ENCODE assay signal across 8 cellular contexts in genomic region chr22:20530368-20531153, GRCh38. TPM values are rescaled to one million over a fixed set of nuclear protein-coding genes. Genes with fewer than 3 reads are reported as not detected.
A peak's percentile ranks its signal among the peaks of the same experiment; 100 is the strongest.
DNase-seq lines count a peak whose midpoint lies in the region; ATAC-seq, FAIRE-seq and TF ChIP-seq lines count a peak whose summit lies in the region.

No MANE protein-coding gene starts in this region.

- no peak overlapping the region for H3K4me3 Mint-ChIP-seq in dendritic cell treated with granulocyte-macrophage colony-stimulating factor and Interleukin-4, amounts not matched to agents 40 ng/mL and 50 ng/mL, for 4 days

- no peaks in the 10 kb centered on the region for H3K36me3 ChIP-seq in muscle layer of colon (ENCODE audit: insufficient read depth, low read length)

- DNase-seq in A549 (ENCODE audit: low read depth in 1 of 2, low spot score in 1 of 2): peak; percentile 64 to 66
- DNase-seq in NCI-H128 (lab: John Stamatoyannopoulos, UW; ENCODE audit: unreplicated experiment): no peak
- no peak for DNase-seq in activated T-cell treated with anti-CD3 and anti-CD28 coated beads, Interleukin-2, amount 50 U/mL, for 1 hour
- no peak for DNase-seq in activated naive CD4-positive, alpha-beta T cell (lab: John Stamatoyannopoulos, UW)
- no peak for DNase-seq in NCI-H2029 (lab: John Stamatoyannopoulos, UW)

- 8% methylated on average over 15 of the region's 15 CpGs for WGBS in A549 (ENCODE audit: missing lambda C conversion rate)

- H3K9ac ChIP-seq in muscle layer of colon (ENCODE audit: low read length): no peak overlapping the region

- peak overlapping the region; percentile 47 for H3K27ac Mint-ChIP-seq in dendritic cell treated with granulocyte-macrophage colony-stimulating factor and Interleukin-4, amounts not matched to agents 40 ng/mL and 50 ng/mL, for 4 days

- H3K9me3 ChIP-seq in A549: no peaks in the 10 kb centered on the region
- H3K9me3 ChIP-seq in muscle layer of colon (ENCODE audit: low read length): no peaks in the 10 kb centered on the region

- no peak for TF ChIP-seq CTCF in A549 (IDR thresholded peaks at IDR 0.05)

- FAIRE-seq in A549 (lab: Jason Lieb, UNC): no peak

- no peaks in the 10 kb centered on the region for H3K27me3 ChIP-seq in muscle layer of colon (ENCODE audit: control insufficient read depth in 1 of 2, insufficient read depth in 2 of 2, low read length in 2 of 2)

- H3K4me2 ChIP-seq in A549: peak overlapping the region; percentile 63

- peaks cover 75% of the 10 kb centered on the region for H3K36me3 Mint-ChIP-seq in dendritic cell treated with granulocyte-macrophage colony-stimulating factor and Interleukin-4, amounts not matched to agents 40 ng/mL and 50 ng/mL, for 4 days (ENCODE audit: low read depth)

- H3K4me3 ChIP-seq in A549: no peak overlapping the region
- no peak overlapping the region for H3K4me3 ChIP-seq in muscle layer of colon (ENCODE audit: low read depth in 1 of 2, low read length in 2 of 2)

- H3K27ac ChIP-seq in A549 (peak overlapping the region; percentile 91 to 92), muscle layer of colon (ENCODE audit: low read depth, low read length) (peak overlapping the region; percentile 85)

- POLR2A ChIA-PET in A549 (lab: Yijun Ruan, JAX): interaction anchor here (0.7 to 3.2 kb wide), 4 partner anchors 19 to 39 kb away, joined by 4 to 20 read pairs (median 4); partner anchors contain the start of genes KLHL22 and MED15

- CTCF ChIA-PET in A549 (lab: Yijun Ruan, JAX): interaction anchor here (1.0 to 1.9 kb wide), 11 partner anchors 10 to 112 kb away, joined by 3 to 14 read pairs (median 4); partner anchors contain the start of gene MED15

- TF ChIP-seq EP300 in A549 (IDR thresholded peaks at IDR 0.05) (no peak), Ishikawa (IDR thresholded peaks at IDR 0.05; ENCODE audit: borderline replicate concordance) (no peak)

- TF ChIP-seq RAD21 in A549 (conservative IDR thresholded peaks at IDR 0.05 in 1 of 2, IDR thresholded peaks at IDR 0.05 in 1 of 2) (no peak; a peak in 1 of 5 replicates), Ishikawa (IDR thresholded peaks at IDR 0.05; ENCODE audit: low read depth) (no peak)

- H3K27me3 Mint-ChIP-seq in dendritic cell treated with granulocyte-macrophage colony-stimulating factor and Interleukin-4, amounts not matched to agents 40 ng/mL and 50 ng/mL, for 4 days: no peaks in the 10 kb centered on the region

- peaks cover 67% of the 10 kb centered on the region for H3K4me1 ChIP-seq in A549
- H3K4me1 ChIP-seq in muscle layer of colon (ENCODE audit: insufficient read depth, low read length): peaks cover 53% of the 10 kb centered on the region

- peaks cover 78% of the 10 kb centered on the region for H3K4me1 Mint-ChIP-seq in dendritic cell treated with granulocyte-macrophage colony-stimulating factor and Interleukin-4, amounts not matched to agents 40 ng/mL and 50 ng/mL, for 4 days (ENCODE audit: low read depth)

- intact Hi-C loops in dendritic cell treated with granulocyte-macrophage colony-stimulating factor and Interleukin-4, amounts not matched to agents 40 ng/mL and 50 ng/mL, for 4 days (cut with micrococcal nuclease): no loop called here

- no peak for TF ChIP-seq POLR2A in A549 (IDR thresholded peaks at IDR 0.05; ENCODE audit: low read length)

- ATAC-seq in A549: peak; percentile 83

- H3K9me3 Mint-ChIP-seq in dendritic cell treated with granulocyte-macrophage colony-stimulating factor and Interleukin-4, amounts not matched to agents 40 ng/mL and 50 ng/mL, for 4 days: no peaks in the 10 kb centered on the region

TF ChIP-seq in A549, 52 proteins besides CTCF, POLR2A, EP300 and RAD21:
- TF ChIP-seq HDAC2 (IDR thresholded peaks at IDR 0.05): no peak
- peak in 1 of 2 experiments; percentile 5; a peak in 1 of 5 replicates for TF ChIP-seq JUN (IDR thresholded peaks at IDR 0.05)
- TF ChIP-seq ATOH8 (CRISPR knock-in tag; IDR thresholded peaks at IDR 0.05; ENCODE audit: low read depth): no peak
- no peak for TF ChIP-seq MAZ (IDR thresholded peaks at IDR 0.05; ENCODE audit: borderline replicate concordance, low read depth, low read length)
- TF ChIP-seq RCOR1 (IDR thresholded peaks at IDR 0.05; ENCODE audit: low read depth, low read length): no peak
- TF ChIP-seq ZC3H11A (IDR thresholded peaks at IDR 0.05): no peak
- TF ChIP-seq SREBF2 (IDR thresholded peaks at IDR 0.05): no peak
- no peak for TF ChIP-seq MYC (IDR thresholded peaks at IDR 0.05; ENCODE audit: borderline replicate concordance, low read length)
- TF ChIP-seq FOSL2 (IDR thresholded peaks at IDR 0.05): no peak
- peak; percentile 69 for TF ChIP-seq FOSL2 (CRISPR knock-in tag; IDR thresholded peaks at IDR 0.05)
- TF ChIP-seq, protein P1, sequence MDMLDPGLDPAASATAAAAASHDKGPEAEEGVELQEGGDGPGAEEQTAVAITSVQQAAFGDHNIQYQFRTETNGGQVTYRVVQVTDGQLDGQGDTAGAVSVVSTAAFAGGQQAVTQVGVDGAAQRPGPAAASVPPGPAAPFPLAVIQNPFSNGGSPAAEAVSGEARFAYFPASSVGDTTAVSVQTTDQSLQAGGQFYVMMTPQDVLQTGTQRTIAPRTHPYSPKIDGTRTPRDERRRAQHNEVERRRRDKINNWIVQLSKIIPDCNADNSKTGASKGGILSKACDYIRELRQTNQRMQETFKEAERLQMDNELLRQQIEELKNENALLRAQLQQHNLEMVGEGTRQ (IDR thresholded peaks at IDR 0.05): peak; percentile 22; the same call in 1 of the 2 replicates
- peak; percentile 48; the same call in 1 of the 2 replicates for TF ChIP-seq MAX (IDR thresholded peaks at IDR 0.05)
- no peak for TF ChIP-seq HOXB13 (CRISPR knock-in tag; IDR thresholded peaks at IDR 0.05; ENCODE audit: low read depth)

TF ChIP-seq in Ishikawa, 13 proteins besides CTCF, POLR2A, EP300 and RAD21:
- TF ChIP-seq NFIC (IDR thresholded peaks at IDR 0.05) (no peak), USF1 (IDR thresholded peaks at IDR 0.05) (0 out of 2 replicates have a peak, but pooled peaks have one; percentile 21), ZBTB7A (IDR thresholded peaks at IDR 0.05; ENCODE audit: low read depth) (peak; percentile 12; the same call in 1 of the 2 replicates)

RNA-seq across cellular contexts. Expression of gene MED15, which starts 23.2 kb away (rescaled TPM):
- polyA plus RNA-seq in A549 (2011; rRNA removed) (10.7 and 11.3 TPM in 2 replicates), A549 (2017; fragmentation: RNase III; extraction: RNeasy Plus Mini Kit Qiagen cat#74134 plus additional on column Dnase treatment) (29.7 to 32.6 TPM (median 30.5 TPM) in 3 replicates)
- polyA plus RNA-seq in A549 (2012; cell fraction: cytosol; rRNA removed): 30.4 and 35.0 TPM in 2 replicates
- 151 and 195 TPM in 2 replicates for polyA plus RNA-seq in A549 (2012; cell fraction: nucleus; rRNA removed)
- 26.3 and 29.6 TPM in 2 replicates for polyA minus RNA-seq in A549 (2011; rRNA and poly(A)+ RNA removed)

RNA-seq across cellular contexts. Expression of gene KLHL22, which starts 35.0 kb away (rescaled TPM):
- 11.7 and 13.9 TPM in 2 replicates for polyA plus RNA-seq in A549 (2011; rRNA removed)
- 11.7 and 16.0 TPM in 2 replicates for polyA plus RNA-seq in A549 (2012; cell fraction: cytosol; rRNA removed)
- 30.3 and 36.6 TPM in 2 replicates for polyA plus RNA-seq in A549 (2012; cell fraction: nucleus; rRNA removed)
- 10.5 to 12.1 TPM (median 11.7 TPM) in 3 replicates for polyA plus RNA-seq in A549 (2017; fragmentation: RNase III; extraction: RNeasy Plus Mini Kit Qiagen cat#74134 plus additional on column Dnase treatment)
- polyA minus RNA-seq in A549 (2011; rRNA and poly(A)+ RNA removed): 18.8 and 20.2 TPM in 2 replicates

Comparison
In these comparisons a context has a peak if more than half of its experiments do, and no peak if none do; other contexts are left out.
1. DNase-seq: peak in A549 (2 of 2); none in NCI-H128 (single experiment), activated T-cell treated with anti-CD3 and anti-CD28 coated beads, Interleukin-2, amount 50 U/mL, for 1 hour (single experiment), activated naive CD4-positive, alpha-beta T cell (0 of 4) and NCI-H2029 (single experiment).